ENCODE assay signal across 22 cellular contexts in the genomic region with DNA sequence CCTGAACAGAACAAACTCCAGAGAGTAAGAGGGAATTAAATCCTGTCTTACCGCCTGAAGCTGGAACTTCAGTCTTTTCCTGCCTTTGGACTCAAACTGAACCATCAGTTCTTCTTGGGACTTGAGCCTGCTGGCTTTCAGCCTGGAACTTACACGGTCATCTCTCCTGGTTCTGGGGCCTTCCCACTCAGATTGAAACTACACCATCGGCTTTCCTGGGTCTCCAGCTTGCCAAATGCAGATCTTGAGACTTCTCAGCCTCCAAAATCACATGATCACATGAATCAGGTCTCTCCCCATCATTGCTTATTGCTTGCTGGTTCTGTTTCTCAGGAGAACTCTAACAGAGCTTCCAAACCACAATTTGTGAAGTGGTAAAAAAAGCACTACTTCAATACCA.
"Had no signal": no experiment of that assay in that cellular context is flagged by ENCODE, and none has a peak within 500 bp of the region (broad histone marks: within the 10 kb centered on the region; RNA-seq: fewer than 3 reads in every experiment).

No MANE protein-coding gene starts in this region.

- H3K4me1 ChIP-seq: left ventricle myocardium inferior, parathyroid adenoma, right atrium auricular region, right lobe of liver, stomach, suprapubic skin, tibial nerve, uterus had no signal

- H3K9me3 ChIP-seq: mucosa of descending colon, uterus had no signal

- DNase-seq: islet precursor cell; left ventricle myocardium inferior; midbrain; mucosa of descending colon; naive thymus-derived CD4-positive, alpha-beta T cell; right lobe of liver; stimulated activated CD4-positive, alpha-beta T cell treated with anti-CD3 and anti-CD28 coated beads, Interleukin-12 subunit alpha, Interleukin-12 subunit beta, amount 100 ng/mL, for 4 hours; stimulated activated CD4-positive, alpha-beta T cell treated with anti-CD3 and anti-CD28 coated beads, Interleukin-15, amount 100 ng/mL, for 24 hours; stimulated activated CD4-positive, alpha-beta T cell treated with anti-CD3 and anti-CD28 coated beads, Interleukin-2, amount 100 ng/mL, for 24 hours; stimulated activated CD4-positive, alpha-beta T cell treated with anti-CD3 and anti-CD28 coated beads, Interleukin-4, amount 100 ng/mL, for 1 hour; stimulated activated naive B cell treated with anti-CD40 and anti-IgM and Interleukin-4, amounts not matched to agents 10 μg/mL and 1 μg/mL and 100 μg/mL, for 72 hours; stimulated activated naive CD8-positive, alpha-beta T cell treated with anti-CD3 and anti-CD28 coated beads, Interleukin-15, Interleukin-2, amounts not matched to agents 100 U/mL and 50 U/mL, for 24 hours; stomach had no signal

- H3K36me3 ChIP-seq: right atrium auricular region, right lobe of liver, suprapubic skin, uterus had no signal

- H3K4me3 ChIP-seq: hepatocyte, left ventricle myocardium inferior, lung, mucosa of descending colon, right atrium auricular region, right lobe of liver, skin epidermis, stomach, suprapubic skin, tibial nerve, uterus had no signal

- ATAC-seq: mucosa of descending colon; naive thymus-derived CD4-positive, alpha-beta T cell; natural killer cell treated with Interleukin-12 subunit alpha and Interleukin-12 subunit beta and Interleukin-15 and Interleukin-18, amount 100 ng/mL, for 72 hours; right lobe of liver; stimulated activated naive B cell treated with anti-CD40 and anti-IgM and Interleukin-4, amounts not matched to agents 10 μg/mL and 1 μg/mL and 100 μg/mL, for 72 hours; stimulated activated naive CD8-positive, alpha-beta T cell treated with anti-CD3 and anti-CD28 coated beads, Interleukin-15, Interleukin-2, amounts not matched to agents 100 U/mL and 50 U/mL, for 24 hours had no signal

- H3K27me3 ChIP-seq: hepatocyte, right atrium auricular region, right lobe of liver, stomach, suprapubic skin, tibial nerve, uterus had no signal
